ENCODE assay signal across 12 cellular contexts in the genomic region with DNA sequence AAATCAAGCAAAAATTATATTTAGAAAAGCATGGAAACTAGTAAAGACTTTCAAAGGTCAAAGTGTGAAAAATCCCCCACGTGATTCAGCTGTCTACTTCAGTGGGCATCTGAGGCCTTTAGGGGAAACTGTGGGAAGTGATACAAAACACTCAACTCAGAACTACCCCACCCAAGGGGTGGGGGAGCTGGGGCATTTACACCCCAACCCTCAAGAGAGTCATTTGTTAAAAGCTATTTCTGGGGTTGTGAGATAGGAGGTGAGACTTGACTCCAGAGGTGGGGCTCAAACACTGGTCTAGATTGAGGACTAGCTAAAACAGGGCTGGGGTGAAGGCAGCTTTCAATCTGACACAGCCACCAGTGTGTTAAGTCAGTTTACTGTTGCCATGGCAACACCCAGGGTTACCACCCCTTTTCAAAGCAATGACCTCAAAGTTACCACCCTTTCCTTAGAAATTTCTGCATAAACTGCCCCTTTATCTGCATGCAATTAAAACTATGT. TPM values are rescaled to one million over a fixed set of nuclear protein-coding genes. Genes with fewer than 3 reads are reported as not detected.
A peak's percentile ranks its signal among the peaks of the same experiment; 100 is the strongest.
DNase-seq lines count a peak whose midpoint lies in the region; ATAC-seq and TF ChIP-seq lines count a peak whose summit lies in the region.
"Had no signal": no experiment of that assay in that cellular context is flagged by ENCODE, and none has a peak within 500 bp of the region (broad histone marks: within the 10 kb centered on the region; RNA-seq: fewer than 3 reads in every experiment).

No MANE protein-coding gene starts in this region.

- peak; percentile 47 for DNase-seq in DMS53 (lab: John Stamatoyannopoulos, UW)
- no peak for DNase-seq in DMS53 treated with DMSO at 0.1 percent for 48 hours (lab: John Stamatoyannopoulos, UW; ENCODE audit: unreplicated experiment)
- DNase-seq in SK-MEL-5 (ENCODE audit: low read depth, low spot score) = peak; percentile 17
- DNase-seq in naive thymus-derived CD8-positive, alpha-beta T cell = no peak
- no peak for DNase-seq in AG20443 (ENCODE audit: low spot score)
- DNase-seq in NCI-H1092 treated with DMSO at 0.1 percent for 48 hours (lab: John Stamatoyannopoulos, UW) = no peak
- DNase-seq in vagina (ENCODE audit: extremely low spot score in 2 of 2) = no peak
- DNase-seq: NCI-H446 treated with DMSO at 0.1 percent for 48 hours had no signal

- no peaks in the 10 kb centered on the region for H3K9me3 Mint-ChIP-seq in naive thymus-derived CD8-positive, alpha-beta T cell

- no peaks in the 10 kb centered on the region for H3K27me3 Mint-ChIP-seq in naive thymus-derived CD8-positive, alpha-beta T cell

- no peaks in the 10 kb centered on the region for H3K27me3 ChIP-seq in vagina

- no peak overlapping the region for H3K4me3 Mint-ChIP-seq in naive thymus-derived CD8-positive, alpha-beta T cell

- no peak for TF ChIP-seq CTCF in vagina (IDR thresholded peaks at IDR 0.05)

- TF ChIP-seq POLR2A in vagina (IDR thresholded peaks at IDR 0.05) = no peak

- no peaks in the 10 kb centered on the region for H3K9me3 ChIP-seq in vagina

- H3K36me3 Mint-ChIP-seq in naive thymus-derived CD8-positive, alpha-beta T cell = no peaks in the 10 kb centered on the region

- peak overlapping the region in 4 of 10 donors; percentile 1 to 21 (median 19) for H3K27ac Mint-ChIP-seq in naive thymus-derived CD8-positive, alpha-beta T cell

- POLR2A ChIA-PET in naive thymus-derived CD8-positive, alpha-beta T cell (lab: Charles Lee) = interaction anchor here (1.3 kb wide), 1 partner anchor 15 kb away, joined by 4 read pairs; no protein-coding TSS in a partner anchor

- peak; percentile 71 for ATAC-seq in HG02870 (IDR thresholded peaks at IDR 0.05; ENCODE audit: unreplicated experiment)
- ATAC-seq in naive thymus-derived CD8-positive, alpha-beta T cell = peak; percentile 34 to 44

- in situ Hi-C loops in SK-MEL-5 (cut with HindIII; ENCODE audit: low pct_unique_long_range_greater_than_20kb, low sequenced_read_pairs) = no loop called here

- intact Hi-C loops in vagina (cut with DNase I) = no loop called here

- H3K4me1 ChIP-seq in vagina = no peaks in the 10 kb centered on the region
- H3K4me1 ChIP-seq: parathyroid adenoma had no signal

- peaks cover 16 to 29% (median 25%) of the 10 kb centered on the region in 4 donors for H3K4me1 Mint-ChIP-seq in naive thymus-derived CD8-positive, alpha-beta T cell

- H3K27ac ChIP-seq in vagina = no peak overlapping the region
- H3K27ac ChIP-seq: parathyroid adenoma had no signal

- H3K36me3 ChIP-seq in vagina = no peaks in the 10 kb centered on the region

- no peak overlapping the region for H3K4me3 ChIP-seq in vagina

RNA-seq across cellular contexts. Expression of gene GTSF1L, which starts 9.8 kb away (rescaled TPM):
- not detected in 2 replicates for total RNA-seq in SK-MEL-5 (2014; rRNA removed; shearing (Covaris generic))
- not detected in 2 replicates for polyA plus RNA-seq in SK-MEL-5 (2015; cell fraction: cytosol; rRNA removed)
- not detected in 2 replicates for polyA plus RNA-seq in SK-MEL-5 (2015; cell fraction: nucleus; rRNA removed)
- total RNA-seq in naive thymus-derived CD8-positive, alpha-beta T cell = under 1 TPM; 0.73 to 0.80 TPM
- 1 to 10 TPM in 1 of 3 donors, under 1 TPM in 2; 0.25 to 1.6 (median 0.97) TPM for polyA plus RNA-seq in naive thymus-derived CD8-positive, alpha-beta T cell
- total RNA-seq in vagina = not detected
- total RNA-seq: A172, temporal lobe had no signal

Comparison
In these comparisons a context has a peak if more than half of its experiments do, and no peak if none do; other contexts are left out.
1. DNase-seq: peak in DMS53 (single experiment) and SK-MEL-5 (single experiment); none in DMS53 treated with DMSO at 0.1 percent for 48 hours (single experiment), naive thymus-derived CD8-positive, alpha-beta T cell (0 of 10), AG20443 (single experiment), NCI-H1092 treated with DMSO at 0.1 percent for 48 hours (single experiment) and vagina (0 of 2).